9 cellular contexts compared by ENCODE assay signal in genomic region chr19:13060233-13060963, GRCh38. TPM values are rescaled to one million over a fixed set of nuclear protein-coding genes. Genes with fewer than 3 reads are reported as not detected.
A peak's percentile ranks its signal among the peaks of the same experiment; 100 is the strongest.
DNase-seq lines count a peak whose midpoint lies in the region; ATAC-seq, FAIRE-seq and TF ChIP-seq lines count a peak whose summit lies in the region.
"Had no signal": no experiment of that assay in that cellular context is flagged by ENCODE, and none has a peak within 500 bp of the region (broad histone marks: within the 10 kb centered on the region; RNA-seq: fewer than 3 reads in every experiment).

No MANE protein-coding gene starts in this region.

- CTCF ChIA-PET in CD8-positive, alpha-beta T cell (lab: Charles Lee), result interaction anchor here (0.7 to 10.5 kb wide), 35 partner anchors 8 to 203 kb away, joined by 3 to 201 read pairs (median 5); partner anchors contain the start of genes DAND5, DNASE2 and GCDH

- H3K36me3 Mint-ChIP-seq in CD8-positive, alpha-beta T cell, result no peaks in the 10 kb centered on the region

- peaks cover 8% of the 10 kb centered on the region for H3K4me1 Mint-ChIP-seq in CD8-positive, alpha-beta T cell (ENCODE audit: low read depth)

- intact Hi-C loops in CD8-positive, alpha-beta T cell (cut with DNase I, micrococcal nuclease), result loop anchor here in 1 of 2 experiments (2.0 kb wide), 1 partner anchor 38 kb away; no protein-coding TSS in a partner anchor
- intact Hi-C loops in esophagus squamous epithelium (cut with DNase I) (loop anchor here (5.0 kb wide), 1 partner anchor 78 kb away; no protein-coding TSS in a partner anchor), pancreas (cut with DNase I) (loop anchor here in 2 of 3 donors (5.0 to 10.0 kb wide), 2 partner anchors 76 to 78 kb away; no protein-coding TSS in a partner anchor)

- H3K4me3 ChIP-seq in CD8-positive, alpha-beta T cell (ENCODE audit: low read depth, low read length), result peak overlapping the region; percentile 71
- H3K4me3 ChIP-seq in esophagus squamous epithelium, result peak overlapping the region in 3 of 4 donors; percentile 41 to 69 (median 48)
- peak overlapping the region in 2 of 4 donors; percentile 28 to 37 for H3K4me3 ChIP-seq in pancreas

- H3K36me3 ChIP-seq in CD8-positive, alpha-beta T cell (ENCODE audit: insufficient read depth, low read length), result no peaks in the 10 kb centered on the region
- H3K36me3 ChIP-seq in esophagus squamous epithelium, result peaks cover 0 to 1% (median 0%) of the 10 kb centered on the region in 3 donors
- H3K36me3 ChIP-seq in pancreas, result no peaks in the 10 kb centered on the region

- TF ChIP-seq CTCF in CD8-positive, alpha-beta T cell (IDR thresholded peaks at IDR 0.05), result no peak
- TF ChIP-seq CTCF in esophagus squamous epithelium (IDR thresholded peaks at IDR 0.05) (no peak), pancreas (IDR thresholded peaks at IDR 0.05) (no peak), GM10266 (IDR thresholded peaks at IDR 0.05; ENCODE audit: control insufficient read depth, insufficient read depth, low read depth, missing control alignments) (no peak)

- no peaks in the 10 kb centered on the region for H3K9me3 Mint-ChIP-seq in CD8-positive, alpha-beta T cell
- H3K9me3 Mint-ChIP-seq: nephron progenitor cell had no signal

- WGBS in esophagus squamous epithelium, 2 donors, result 4 to 11% methylated on average over 9 to 11 of the region's 19 CpGs
- WGBS in pancreas, 2 donors, result 40 to 48% methylated on average over 19 of the region's 19 CpGs

- no peak for TF ChIP-seq POLR2A in esophagus squamous epithelium (IDR thresholded peaks at IDR 0.05)

- FAIRE-seq in pancreas (lab: Jason Lieb, UNC), result no peak

- H3K27me3 ChIP-seq in CD8-positive, alpha-beta T cell (ENCODE audit: insufficient read depth, low read length), result no peaks in the 10 kb centered on the region
- no peaks in the 10 kb centered on the region for H3K27me3 ChIP-seq in esophagus squamous epithelium
- H3K27me3 ChIP-seq in pancreas, result no peaks in the 10 kb centered on the region

- peak overlapping the region; percentile 82 for H3K4me3 Mint-ChIP-seq in CD8-positive, alpha-beta T cell
- H3K4me3 Mint-ChIP-seq: nephron progenitor cell had no signal

- POLR2A ChIA-PET in CD8-positive, alpha-beta T cell (lab: Charles Lee), result interaction anchor here (1.0 to 1.7 kb wide), 3 partner anchors 16 to 83 kb away, joined by 3 to 7 read pairs (median 3); no protein-coding TSS in a partner anchor

- H3K27me3 Mint-ChIP-seq in CD8-positive, alpha-beta T cell (ENCODE audit: low read depth), result peaks cover 13% of the 10 kb centered on the region

- no peak overlapping the region for H3K27ac ChIP-seq in CD8-positive, alpha-beta T cell (ENCODE audit: low read depth, low read length)
- H3K27ac ChIP-seq in esophagus squamous epithelium (peak overlapping the region; percentile 51 to 96 (median 90)), pancreas (peak overlapping the region; percentile 22 to 65 (median 57))

- H3K9me3 ChIP-seq in CD8-positive, alpha-beta T cell (ENCODE audit: low read length), result no peaks in the 10 kb centered on the region
- H3K9me3 ChIP-seq in esophagus squamous epithelium (no peaks in the 10 kb centered on the region), pancreas (no peaks in the 10 kb centered on the region)

- no peak for ATAC-seq in CD8-positive, alpha-beta T cell
- peak; percentile 6 to 42 (median 32) for ATAC-seq in pancreas
- ATAC-seq in HG03280 (IDR thresholded peaks at IDR 0.05; ENCODE audit: unreplicated experiment), result no peak
- no peak for ATAC-seq in GM21360 (IDR thresholded peaks at IDR 0.05; ENCODE audit: unreplicated experiment)

- H3K27ac Mint-ChIP-seq in CD8-positive, alpha-beta T cell, result no peak overlapping the region
- H3K27ac Mint-ChIP-seq: nephron progenitor cell had no signal

- no peak for DNase-seq in CD8-positive, alpha-beta T cell
- DNase-seq in OCI-M1 (lab: John Stamatoyannopoulos, UW), result peak; percentile 58
- DNase-seq in esophagus squamous epithelium (lab: John Stamatoyannopoulos, UW), result no peak
- DNase-seq in pancreas, result peak in 2 of 6 donors; percentile 43 to 47
- no peak for DNase-seq in GM10266 (ENCODE audit: extremely low spot score)
- DNase-seq in stimulated activated CD4-positive, alpha-beta T cell treated with anti-CD3 and anti-CD28 coated beads, Interleukin-2, amount 100 ng/mL, for 24 hours, result no peak

- peaks cover 8% of the 10 kb centered on the region for H3K4me1 ChIP-seq in CD8-positive, alpha-beta T cell (ENCODE audit: insufficient read depth, low read length)
- H3K4me1 ChIP-seq in esophagus squamous epithelium (peaks cover 62 to 100% (median 88%) of the 10 kb centered on the region in 3 donors), pancreas (peaks cover 17 to 19% (median 18%) of the 10 kb centered on the region in 3 donors)

RNA-seq across cellular contexts. Expression of gene LYL1, which starts 42.3 kb away (rescaled TPM):
- under 1 TPM; 0.81 to 0.92 TPM for total RNA-seq in CD8-positive, alpha-beta T cell
- 10 to 100 TPM in 1 of 4 donors, 1 to 10 TPM in 3; 2.1 to 13.0 (median 3.9) TPM for total RNA-seq in esophagus squamous epithelium
- total RNA-seq in pancreas, result 1 to 10 TPM in 4 of 6 donors, under 1 TPM in 2; 0.51 to 5.5 (median 1.7) TPM
- 1 to 10 TPM; 2.6 to 3.6 TPM for polyA plus RNA-seq in pancreas

RNA-seq across cellular contexts. Expression of gene TRMT1, which starts 56.1 kb away (rescaled TPM):
- 10 to 100 TPM; 76.4 to 77.2 TPM for total RNA-seq in CD8-positive, alpha-beta T cell
- total RNA-seq in esophagus squamous epithelium (10 to 100 TPM; 19.4 to 42.5 (median 29.0) TPM), pancreas (10 to 100 TPM; 12.7 to 29.2 (median 19.1) TPM)
- polyA plus RNA-seq in pancreas, result 100 to 1,000 TPM in 1 of 2 donors, 10 to 100 TPM in 1; 85.5 to 108 TPM

RNA-seq across cellular contexts. Expression of gene NACC1, which starts 57.7 kb away (rescaled TPM):
- total RNA-seq in CD8-positive, alpha-beta T cell, result 10 to 100 TPM; 16.8 to 20.8 TPM
- total RNA-seq in esophagus squamous epithelium (10 to 100 TPM; 26.7 to 45.5 (median 37.1) TPM), pancreas (10 to 100 TPM in 5 of 6 donors, 1 to 10 TPM in 1; 9.8 to 25.3 (median 14.1) TPM)
- polyA plus RNA-seq in pancreas, result 10 to 100 TPM in 1 of 2 donors, 1 to 10 TPM in 1; 7.0 to 19.8 TPM

Comparison
In these comparisons a context has a peak if more than half of its experiments do, and no peak if none do; other contexts are left out.
1. ATAC-seq: peak in pancreas (4 of 4); none in CD8-positive, alpha-beta T cell (single experiment), HG03280 (single experiment) and GM21360 (single experiment).